In the genomic region with DNA sequence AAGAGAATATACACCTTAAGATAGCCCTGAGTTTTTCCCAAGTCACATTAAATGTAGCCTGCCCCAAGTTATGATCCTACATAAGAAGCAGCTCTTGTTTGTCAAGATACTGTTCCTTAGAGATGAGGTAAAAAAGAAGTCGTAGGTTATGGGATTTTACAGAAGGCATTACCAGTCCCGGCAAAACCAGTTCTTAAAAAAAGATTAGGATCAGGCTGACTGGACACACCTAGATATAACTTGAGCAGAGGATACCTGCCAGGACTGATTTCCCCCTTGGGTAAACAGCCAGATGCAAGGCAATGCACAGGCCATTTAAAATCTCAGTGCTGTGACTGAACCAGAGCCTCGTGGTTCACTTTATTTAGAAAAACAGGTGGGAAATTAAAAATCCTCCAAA, we compare ENCODE assay signal across 27 cellular contexts. TPM values are rescaled to one million over a fixed set of nuclear protein-coding genes. Genes with fewer than 3 reads are reported as not detected.
"Had no signal": no experiment of that assay in that cellular context is flagged by ENCODE, and none has a peak within 500 bp of the region (broad histone marks: within the 10 kb centered on the region; RNA-seq: fewer than 3 reads in every experiment).

No MANE protein-coding gene starts in this region.

- FAIRE-seq: astrocyte, endothelial cell of umbilical vein, kidney had no signal

- H3K27me3 ChIP-seq: brain microvascular endothelial cell, gastrocnemius medialis, right lobe of liver, upper lobe of right lung had no signal

- H3K36me3 ChIP-seq: brain microvascular endothelial cell, gastrocnemius medialis, lower lobe of right lung, right lobe of liver, upper lobe of right lung had no signal

- H3K27ac ChIP-seq: brain microvascular endothelial cell, gastrocnemius medialis, lower lobe of right lung, right lobe of liver, upper lobe of right lung had no signal

- H3K9me3 ChIP-seq: gastrocnemius medialis, lower lobe of right lung, right lobe of liver, upper lobe of right lung had no signal

- DNase-seq: activated CD4-positive, alpha-beta memory T cell treated with anti-CD3 and anti-CD28 coated beads for 36 hours; activated CD4-positive, alpha-beta T cell treated with anti-CD3 and anti-CD28 coated beads, Interleukin-2, amount 10 ng/mL, durations not matched to agents 24 days and 14 days; activated CD4-positive, CD25-positive, alpha-beta regulatory T cell treated with anti-CD3 and anti-CD28 coated beads, Interleukin-2, amount 50 U/mL, for 72 hours; activated CD8-positive, alpha-beta memory T cell treated with anti-CD3 and anti-CD28 coated beads, Interleukin-2, amount 50 U/mL, for 4 hours; activated gamma-delta T cell treated with Interleukin-2 at 50 U/mL for 16 hours; activated naive CD4-positive, alpha-beta T cell treated with anti-CD3 and anti-CD28 coated beads, Interleukin-2, amount 50 U/mL, for 16 hours; activated T-cell treated with anti-CD3 and anti-CD28 coated beads, Interleukin-2, amount 50 U/mL, for 1 hour; amniotic stem cell; brain microvascular endothelial cell; caudate nucleus; gastrocnemius medialis; glutamatergic neuron; kidney; lower lobe of right lung; mesenchymal stem cell; right lobe of liver; stimulated activated CD4-positive, alpha-beta T cell treated with anti-CD3 and anti-CD28 coated beads, Interleukin-12 subunit alpha, Interleukin-12 subunit beta, amount 100 ng/mL, for 4 hours; stimulated activated CD4-positive, alpha-beta T cell treated with anti-CD3 and anti-CD28 coated beads, Interleukin-4, amount 100 ng/mL, for 24 hours; stimulated activated naive CD8-positive, alpha-beta T cell treated with anti-CD3 and anti-CD28 coated beads, Interleukin-15, amount 100 ng/mL, for 72 hours; substantia nigra; T-helper 17 cell; T1000; upper lobe of right lung had no signal

- H3K4me1 ChIP-seq: gastrocnemius medialis, lower lobe of right lung, upper lobe of right lung had no signal

- ATAC-seq: gastrocnemius medialis; lower lobe of right lung; right lobe of liver; stimulated activated effector memory CD8-positive, alpha-beta T cell treated with anti-CD3 and anti-CD28 coated beads, Interleukin-12 subunit alpha, Interleukin-12 subunit beta, amount 100 ng/mL, for 72 hours; stimulated activated naive CD8-positive, alpha-beta T cell treated with anti-CD3 and anti-CD28 coated beads, Interleukin-15, amount 100 ng/mL, for 72 hours; T-helper 17 cell; upper lobe of right lung had no signal

- H3K4me3 ChIP-seq: gastrocnemius medialis, lower lobe of right lung, right lobe of liver, upper lobe of right lung had no signal

RNA-seq across cellular contexts. Expression of a gene that starts 14.1 kb away (rescaled TPM):
- total RNA-seq: activated CD4-positive, alpha-beta T cell treated with anti-CD3 and anti-CD28 coated beads, Interleukin-2, amount 10 ng/mL, durations not matched to agents 24 days and 14 days; activated CD8-positive, alpha-beta memory T cell treated with anti-CD3 and anti-CD28 coated beads for 36 hours had no signal
